In the genomic region with DNA sequence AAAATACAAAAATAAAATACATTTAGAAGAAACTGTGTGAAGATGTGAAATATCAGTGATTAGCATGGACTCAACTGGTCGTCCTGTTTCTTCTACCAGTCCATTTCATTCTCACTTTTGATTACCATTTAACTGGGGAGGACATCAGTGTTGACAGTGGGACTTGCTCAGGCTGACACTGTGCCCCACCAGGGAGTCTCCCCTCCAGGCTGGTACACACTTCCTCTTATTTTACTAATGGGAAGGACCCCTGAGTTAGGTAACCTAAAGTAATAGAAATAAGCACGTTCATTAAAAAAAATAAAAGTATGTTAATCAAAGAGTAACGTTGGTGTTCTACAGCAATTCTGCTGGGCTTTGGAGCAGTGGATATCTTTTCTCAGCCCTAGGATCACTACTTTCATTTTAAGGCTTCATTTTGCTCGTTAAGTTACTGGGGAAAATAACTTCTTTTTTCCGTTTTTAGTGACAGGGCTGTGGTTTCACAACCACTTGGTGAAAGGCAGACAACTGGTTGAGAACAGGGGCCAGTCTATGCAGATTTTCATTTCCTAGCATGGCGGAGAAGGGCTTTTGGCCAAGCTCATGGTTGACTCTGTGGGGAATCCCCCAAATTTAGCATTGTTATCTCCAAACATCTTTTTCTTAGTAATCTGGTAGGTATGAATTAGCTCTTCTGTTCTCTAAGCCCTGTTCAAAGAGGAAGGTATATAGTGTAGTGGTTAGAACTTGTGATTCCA, we compare ENCODE assay signal across 9 cellular contexts. TPM values are rescaled to one million over a fixed set of nuclear protein-coding genes. Genes with fewer than 3 reads are reported as not detected.
DNase-seq lines count a peak whose midpoint lies in the region; ATAC-seq and TF ChIP-seq lines count a peak whose summit lies in the region.
"Had no signal": no experiment of that assay in that cellular context is flagged by ENCODE, and none has a peak within 500 bp of the region (broad histone marks: within the 10 kb centered on the region; RNA-seq: fewer than 3 reads in every experiment).

No MANE protein-coding gene starts in this region.

- H3K27me3 ChIP-seq in left lung (no peaks in the 10 kb centered on the region), upper lobe of right lung (no peaks in the 10 kb centered on the region), SJCRH30 (0 out of 2 replicates have a peak, but pooled peaks cover 3% of the 10 kb centered on the region)

- ATAC-seq in GM19397 (IDR thresholded peaks at IDR 0.05; ENCODE audit: unreplicated experiment) (peak; percentile 62), HG03432 (IDR thresholded peaks at IDR 0.05; ENCODE audit: unreplicated experiment) (peak; percentile 63), left lung (peak; percentile 41), upper lobe of right lung (peak; percentile 52)

- H3K27ac ChIP-seq in left lung (peak overlapping the region; percentile 28 to 86), upper lobe of right lung (peak overlapping the region; percentile 55), SJCRH30 (no peak overlapping the region)
- H3K27ac ChIP-seq: SK-N-MC had no signal

- H3K36me3 ChIP-seq in left lung (no peaks in the 10 kb centered on the region), upper lobe of right lung (no peaks in the 10 kb centered on the region), SJCRH30 (no peaks in the 10 kb centered on the region)

- DNase-seq in activated CD4-positive, alpha-beta T cell treated with anti-CD3 and anti-CD28 coated beads for 4 hours: peak; percentile 63 to 65
- DNase-seq in left lung: no peak
- no peak for DNase-seq in upper lobe of right lung
- DNase-seq in SJCRH30: no peak
- DNase-seq in NCI-H2227 treated with DMSO at 0.1 percent for 48 hours (lab: John Stamatoyannopoulos, UW): no peak
- DNase-seq in NCI-H2171 (lab: John Stamatoyannopoulos, UW): no peak

- H3K9me3 ChIP-seq in left lung: no peaks in the 10 kb centered on the region
- H3K9me3 ChIP-seq in upper lobe of right lung: no peaks in the 10 kb centered on the region
- H3K9me3 ChIP-seq in SJCRH30 (replicated peaks): no peaks in the 10 kb centered on the region

- H3K4me3 ChIP-seq in left lung: peak overlapping the region in 1 of 2 donors; percentile 55
- peak overlapping the region; percentile 68 for H3K4me3 ChIP-seq in upper lobe of right lung
- no peak overlapping the region for H3K4me3 ChIP-seq in SJCRH30
- H3K4me3 ChIP-seq: SK-N-MC had no signal

- TF ChIP-seq CTCF in left lung (IDR thresholded peaks at IDR 0.05) (no peak), upper lobe of right lung (IDR thresholded peaks at IDR 0.05) (no peak)

- intact Hi-C loops in left lung (cut with DNase I) (no loop called here), upper lobe of right lung (cut with DNase I) (no loop called here)

- peaks cover 0 to 51% of the 10 kb centered on the region in 2 donors for H3K4me1 ChIP-seq in left lung
- peaks cover 11% of the 10 kb centered on the region for H3K4me1 ChIP-seq in upper lobe of right lung
- no peaks in the 10 kb centered on the region for H3K4me1 ChIP-seq in SJCRH30

RNA-seq across cellular contexts. Expression of a gene that starts 2.1 kb away (rescaled TPM):
- total RNA-seq in left lung: 10 to 100 TPM; 25.7 to 75.6 TPM
- total RNA-seq in upper lobe of right lung: 73.8 TPM
- not detected in 2 replicates for total RNA-seq in SJCRH30 (2014; rRNA removed; shearing (Covaris generic))

Comparison
In these comparisons a context has a peak if more than half of its experiments do, and no peak if none do; other contexts are left out.
1. DNase-seq: peak in activated CD4-positive, alpha-beta T cell treated with anti-CD3 and anti-CD28 coated beads for 4 hours (2 of 2); none in left lung (0 of 2), upper lobe of right lung (single experiment), SJCRH30 (0 of 2), NCI-H2227 treated with DMSO at 0.1 percent for 48 hours (single experiment) and NCI-H2171 (single experiment).
2. RNA of a gene that starts 2.1 kb away (total RNA-seq): 25.7 to 75.6 TPM in left lung and 73.8 TPM in upper lobe of right lung (single experiment); not detected in SJCRH30; every median in the first group is over 10 times any median in the second.
3. Peak in every context shown above with its lines, with median percentiles within 50 percentile points of each other: ATAC-seq.